8 cellular contexts compared by ENCODE assay signal in genomic region chr2:33275689-33276444, GRCh38.
A peak's percentile ranks its signal among the peaks of the same experiment; 100 is the strongest.
DNase-seq lines count a peak whose midpoint lies in the region; ATAC-seq and TF ChIP-seq lines count a peak whose summit lies in the region.

No MANE protein-coding gene starts in this region.

- peak; percentile 54 to 84 (median 70) for ATAC-seq in psoas muscle
- no peak for ATAC-seq in HG03196 (IDR thresholded peaks at IDR 0.05; ENCODE audit: unreplicated experiment)

- POLR2A ChIA-PET in RWPE1 (lab: Yijun Ruan, JAX; ENCODE audit: low non-redundant PET), result no interaction called here

- DNase-seq in Daoy (ENCODE audit: low read depth) (peak; percentile 98), RWPE1 (ENCODE audit: low spot score) (peak; percentile 87), dermis microvascular lymphatic vessel endothelial cell (ENCODE audit: low read depth in 2 of 2) (peak; percentile 87 to 100), psoas muscle (peak; percentile 63 to 82), NK-92 (lab: John Stamatoyannopoulos, UW; ENCODE audit: unreplicated experiment) (no peak), HUDEP-2 (lab: John Stamatoyannopoulos, UW; ENCODE audit: unreplicated experiment in 76 of 76) (no peak), NCI-H1436 treated with DMSO at 0.1 percent for 48 hours (lab: John Stamatoyannopoulos, UW) (no peak)

- intact Hi-C loops in psoas muscle (cut with DNase I), result loop anchor here in 1 of 2 donors (5.0 to 10.0 kb wide), 2 partner anchors 144 to 501 kb away; no protein-coding TSS in a partner anchor

- no peaks in the 10 kb centered on the region for H3K9me3 ChIP-seq in psoas muscle

- H3K36me3 ChIP-seq in psoas muscle (ENCODE audit: insufficient read depth in 1 of 2, low read depth in 1 of 2), result peaks cover 0 to 17% of the 10 kb centered on the region in 2 donors

- H3K27me3 ChIP-seq in psoas muscle (ENCODE audit: insufficient read depth in 3 of 3, low read length in 2 of 3), result no peaks in the 10 kb centered on the region

- 63 to 84% (median 64%) methylated on average over 12 of the region's 12 CpGs for whole genome bisulfite sequencing in psoas muscle, 3 donors

- no peak overlapping the region for H3K4me3 ChIP-seq in psoas muscle

- H3K27ac ChIP-seq in RWPE1 (peak overlapping the region; percentile 72), psoas muscle (no peak overlapping the region)

- H3K4me1 ChIP-seq in psoas muscle, result peaks cover 6% of the 10 kb centered on the region

- CTCF ChIA-PET in RWPE1 (lab: Yijun Ruan, JAX), result interaction anchor here (0.7 kb wide), 1 partner anchor 8 kb away, joined by 4 read pairs; no protein-coding TSS in a partner anchor

- no peak for TF ChIP-seq CTCF in RWPE1 (conservative IDR thresholded peaks at IDR 0.05; ENCODE audit: low read depth)
- no peak for TF ChIP-seq CTCF in psoas muscle (IDR thresholded peaks at IDR 0.05)

Comparison
In these comparisons a context has a peak if more than half of its experiments do, and no peak if none do; other contexts are left out.
1. DNase-seq: peak in Daoy (single experiment), RWPE1 (single experiment), dermis microvascular lymphatic vessel endothelial cell (2 of 2) and psoas muscle (2 of 2); none in NK-92 (single experiment), HUDEP-2 (0 of 76) and NCI-H1436 treated with DMSO at 0.1 percent for 48 hours (single experiment).